Comparison of ENCODE assay signal across 1 cellular context in the genomic region with DNA sequence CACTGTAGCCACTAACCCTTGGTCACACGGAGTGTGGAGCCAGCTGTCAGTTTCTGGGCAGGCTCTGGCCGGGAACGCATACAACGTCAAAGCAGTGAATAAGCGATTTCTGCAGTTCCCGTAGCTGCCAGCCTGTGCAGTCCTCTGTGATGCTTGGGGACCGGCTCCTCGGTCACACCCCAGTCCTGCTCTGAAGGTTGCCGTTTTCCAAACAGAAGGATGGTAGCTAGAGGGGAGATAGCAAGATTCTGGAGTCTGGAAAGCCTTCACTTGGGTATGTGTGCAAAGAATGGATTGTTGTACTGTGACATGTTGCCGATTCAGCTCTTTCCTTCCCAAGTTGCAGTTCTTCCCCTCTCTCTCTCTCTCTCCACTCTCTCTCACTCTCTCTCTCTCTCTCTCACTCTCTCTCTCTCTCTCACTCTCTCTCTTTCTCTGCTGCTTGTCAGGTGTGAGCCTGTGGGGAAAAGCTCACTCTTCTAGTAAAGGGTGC.
TF ChIP-seq lines count a peak whose summit lies in the region.

No MANE protein-coding gene starts in this region.

TF ChIP-seq in GM12878, 131 proteins besides CTCF, POLR2A, EP300 and RAD21 (continued from another document and continues in another):
- TF ChIP-seq SMC3 (IDR thresholded peaks at IDR 0.05; ENCODE audit: borderline replicate concordance, low read length): no peak
- TF ChIP-seq SP1 (IDR thresholded peaks at IDR 0.05; ENCODE audit: low read depth, low read length): no peak
- TF ChIP-seq, protein P1, sequence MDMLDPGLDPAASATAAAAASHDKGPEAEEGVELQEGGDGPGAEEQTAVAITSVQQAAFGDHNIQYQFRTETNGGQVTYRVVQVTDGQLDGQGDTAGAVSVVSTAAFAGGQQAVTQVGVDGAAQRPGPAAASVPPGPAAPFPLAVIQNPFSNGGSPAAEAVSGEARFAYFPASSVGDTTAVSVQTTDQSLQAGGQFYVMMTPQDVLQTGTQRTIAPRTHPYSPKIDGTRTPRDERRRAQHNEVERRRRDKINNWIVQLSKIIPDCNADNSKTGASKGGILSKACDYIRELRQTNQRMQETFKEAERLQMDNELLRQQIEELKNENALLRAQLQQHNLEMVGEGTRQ (IDR thresholded peaks at IDR 0.05; ENCODE audit: borderline replicate concordance, low read depth, low read length): no peak
- no peak for TF ChIP-seq HDAC2 (IDR thresholded peaks at IDR 0.05)
- no peak for TF ChIP-seq SREBF1 (IDR thresholded peaks at IDR 0.05; ENCODE audit: low read length)
- TF ChIP-seq, protein P2, sequence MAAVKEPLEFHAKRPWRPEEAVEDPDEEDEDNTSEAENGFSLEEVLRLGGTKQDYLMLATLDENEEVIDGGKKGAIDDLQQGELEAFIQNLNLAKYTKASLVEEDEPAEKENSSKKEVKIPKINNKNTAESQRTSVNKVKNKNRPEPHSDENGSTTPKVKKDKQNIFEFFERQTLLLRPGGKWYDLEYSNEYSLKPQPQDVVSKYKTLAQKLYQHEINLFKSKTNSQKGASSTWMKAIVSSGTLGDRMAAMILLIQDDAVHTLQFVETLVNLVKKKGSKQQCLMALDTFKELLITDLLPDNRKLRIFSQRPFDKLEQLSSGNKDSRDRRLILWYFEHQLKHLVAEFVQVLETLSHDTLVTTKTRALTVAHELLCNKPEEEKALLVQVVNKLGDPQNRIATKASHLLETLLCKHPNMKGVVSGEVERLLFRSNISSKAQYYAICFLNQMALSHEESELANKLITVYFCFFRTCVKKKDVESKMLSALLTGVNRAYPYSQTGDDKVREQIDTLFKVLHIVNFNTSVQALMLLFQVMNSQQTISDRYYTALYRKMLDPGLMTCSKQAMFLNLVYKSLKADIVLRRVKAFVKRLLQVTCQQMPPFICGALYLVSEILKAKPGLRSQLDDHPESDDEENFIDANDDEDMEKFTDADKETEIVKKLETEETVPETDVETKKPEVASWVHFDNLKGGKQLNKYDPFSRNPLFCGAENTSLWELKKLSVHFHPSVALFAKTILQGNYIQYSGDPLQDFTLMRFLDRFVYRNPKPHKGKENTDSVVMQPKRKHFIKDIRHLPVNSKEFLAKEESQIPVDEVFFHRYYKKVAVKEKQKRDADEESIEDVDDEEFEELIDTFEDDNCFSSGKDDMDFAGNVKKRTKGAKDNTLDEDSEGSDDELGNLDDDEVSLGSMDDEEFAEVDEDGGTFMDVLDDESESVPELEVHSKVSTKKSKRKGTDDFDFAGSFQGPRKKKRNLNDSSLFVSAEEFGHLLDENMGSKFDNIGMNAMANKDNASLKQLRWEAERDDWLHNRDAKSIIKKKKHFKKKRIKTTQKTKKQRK (IDR thresholded peaks at IDR 0.05; ENCODE audit: low read depth, low read length): no peak
- 0 out of 2 replicates have a peak, but pooled peaks have one; percentile 19 for TF ChIP-seq SPI1 (IDR thresholded peaks at IDR 0.05; ENCODE audit: borderline replicate concordance, insufficient read depth, low read depth, low read length)
- TF ChIP-seq BMI1 (IDR thresholded peaks at IDR 0.05; ENCODE audit: borderline replicate concordance): no peak
- TF ChIP-seq HDAC6 (IDR thresholded peaks at IDR 0.05; ENCODE audit: unreplicated experiment): no peak
- peak; percentile 48; the same call in 1 of the 2 replicates for TF ChIP-seq ZBED1 (IDR thresholded peaks at IDR 0.05; ENCODE audit: borderline replicate concordance)
- TF ChIP-seq BCL11A (IDR thresholded peaks at IDR 0.05; ENCODE audit: low read depth, low read length): no peak
- no peak for TF ChIP-seq ASH2L (IDR thresholded peaks at IDR 0.05; ENCODE audit: borderline replicate concordance, low read depth)
- TF ChIP-seq RCOR1 (conservative IDR thresholded peaks at IDR 0.05; ENCODE audit: low read depth, low read length): no peak
- TF ChIP-seq, protein P3, sequence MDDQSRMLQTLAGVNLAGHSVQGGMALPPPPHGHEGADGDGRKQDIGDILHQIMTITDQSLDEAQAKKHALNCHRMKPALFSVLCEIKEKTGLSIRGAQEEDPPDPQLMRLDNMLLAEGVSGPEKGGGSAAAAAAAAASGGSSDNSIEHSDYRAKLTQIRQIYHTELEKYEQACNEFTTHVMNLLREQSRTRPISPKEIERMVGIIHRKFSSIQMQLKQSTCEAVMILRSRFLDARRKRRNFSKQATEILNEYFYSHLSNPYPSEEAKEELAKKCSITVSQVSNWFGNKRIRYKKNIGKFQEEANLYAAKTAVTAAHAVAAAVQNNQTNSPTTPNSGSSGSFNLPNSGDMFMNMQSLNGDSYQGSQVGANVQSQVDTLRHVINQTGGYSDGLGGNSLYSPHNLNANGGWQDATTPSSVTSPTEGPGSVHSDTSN (IDR thresholded peaks at IDR 0.05; ENCODE audit: insufficient replicate concordance, low read depth, low read length): no peak
- no peak for TF ChIP-seq NR2C1 (IDR thresholded peaks at IDR 0.05)
- TF ChIP-seq ZZZ3 (IDR thresholded peaks at IDR 0.05; ENCODE audit: control insufficient read depth, insufficient read length, low read depth): peak; percentile 99
- no peak for TF ChIP-seq CEBPB (IDR thresholded peaks at IDR 0.05; ENCODE audit: borderline replicate concordance in 1 of 2, low read depth in 2 of 2, low read length in 2 of 2)
- TF ChIP-seq, protein P4, sequence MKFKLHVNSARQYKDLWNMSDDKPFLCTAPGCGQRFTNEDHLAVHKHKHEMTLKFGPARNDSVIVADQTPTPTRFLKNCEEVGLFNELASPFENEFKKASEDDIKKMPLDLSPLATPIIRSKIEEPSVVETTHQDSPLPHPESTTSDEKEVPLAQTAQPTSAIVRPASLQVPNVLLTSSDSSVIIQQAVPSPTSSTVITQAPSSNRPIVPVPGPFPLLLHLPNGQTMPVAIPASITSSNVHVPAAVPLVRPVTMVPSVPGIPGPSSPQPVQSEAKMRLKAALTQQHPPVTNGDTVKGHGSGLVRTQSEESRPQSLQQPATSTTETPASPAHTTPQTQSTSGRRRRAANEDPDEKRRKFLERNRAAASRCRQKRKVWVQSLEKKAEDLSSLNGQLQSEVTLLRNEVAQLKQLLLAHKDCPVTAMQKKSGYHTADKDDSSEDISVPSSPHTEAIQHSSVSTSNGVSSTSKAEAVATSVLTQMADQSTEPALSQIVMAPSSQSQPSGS (IDR thresholded peaks at IDR 0.05; ENCODE audit: low read length): no peak; the same call in 1 of the 2 replicates
- TF ChIP-seq HDGF (IDR thresholded peaks at IDR 0.05): no peak
- TF ChIP-seq BHLHE40 (IDR thresholded peaks at IDR 0.05; ENCODE audit: borderline replicate concordance in 1 of 2, low read depth in 2 of 2, low read length in 1 of 2): 0 out of 4 replicates have a peak, but pooled peaks of 1 of the 2 experiments have one; percentile 4
- no peak for TF ChIP-seq ESRRA (IDR thresholded peaks at IDR 0.05; ENCODE audit: low read length)
- TF ChIP-seq, protein P5, sequence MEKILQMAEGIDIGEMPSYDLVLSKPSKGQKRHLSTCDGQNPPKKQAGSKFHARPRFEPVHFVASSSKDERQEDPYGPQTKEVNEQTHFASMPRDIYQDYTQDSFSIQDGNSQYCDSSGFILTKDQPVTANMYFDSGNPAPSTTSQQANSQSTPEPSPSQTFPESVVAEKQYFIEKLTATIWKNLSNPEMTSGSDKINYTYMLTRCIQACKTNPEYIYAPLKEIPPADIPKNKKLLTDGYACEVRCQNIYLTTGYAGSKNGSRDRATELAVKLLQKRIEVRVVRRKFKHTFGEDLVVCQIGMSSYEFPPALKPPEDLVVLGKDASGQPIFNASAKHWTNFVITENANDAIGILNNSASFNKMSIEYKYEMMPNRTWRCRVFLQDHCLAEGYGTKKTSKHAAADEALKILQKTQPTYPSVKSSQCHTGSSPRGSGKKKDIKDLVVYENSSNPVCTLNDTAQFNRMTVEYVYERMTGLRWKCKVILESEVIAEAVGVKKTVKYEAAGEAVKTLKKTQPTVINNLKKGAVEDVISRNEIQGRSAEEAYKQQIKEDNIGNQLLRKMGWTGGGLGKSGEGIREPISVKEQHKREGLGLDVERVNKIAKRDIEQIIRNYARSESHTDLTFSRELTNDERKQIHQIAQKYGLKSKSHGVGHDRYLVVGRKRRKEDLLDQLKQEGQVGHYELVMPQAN (conservative IDR thresholded peaks at IDR 0.05): no peak
- TF ChIP-seq, protein P6, sequence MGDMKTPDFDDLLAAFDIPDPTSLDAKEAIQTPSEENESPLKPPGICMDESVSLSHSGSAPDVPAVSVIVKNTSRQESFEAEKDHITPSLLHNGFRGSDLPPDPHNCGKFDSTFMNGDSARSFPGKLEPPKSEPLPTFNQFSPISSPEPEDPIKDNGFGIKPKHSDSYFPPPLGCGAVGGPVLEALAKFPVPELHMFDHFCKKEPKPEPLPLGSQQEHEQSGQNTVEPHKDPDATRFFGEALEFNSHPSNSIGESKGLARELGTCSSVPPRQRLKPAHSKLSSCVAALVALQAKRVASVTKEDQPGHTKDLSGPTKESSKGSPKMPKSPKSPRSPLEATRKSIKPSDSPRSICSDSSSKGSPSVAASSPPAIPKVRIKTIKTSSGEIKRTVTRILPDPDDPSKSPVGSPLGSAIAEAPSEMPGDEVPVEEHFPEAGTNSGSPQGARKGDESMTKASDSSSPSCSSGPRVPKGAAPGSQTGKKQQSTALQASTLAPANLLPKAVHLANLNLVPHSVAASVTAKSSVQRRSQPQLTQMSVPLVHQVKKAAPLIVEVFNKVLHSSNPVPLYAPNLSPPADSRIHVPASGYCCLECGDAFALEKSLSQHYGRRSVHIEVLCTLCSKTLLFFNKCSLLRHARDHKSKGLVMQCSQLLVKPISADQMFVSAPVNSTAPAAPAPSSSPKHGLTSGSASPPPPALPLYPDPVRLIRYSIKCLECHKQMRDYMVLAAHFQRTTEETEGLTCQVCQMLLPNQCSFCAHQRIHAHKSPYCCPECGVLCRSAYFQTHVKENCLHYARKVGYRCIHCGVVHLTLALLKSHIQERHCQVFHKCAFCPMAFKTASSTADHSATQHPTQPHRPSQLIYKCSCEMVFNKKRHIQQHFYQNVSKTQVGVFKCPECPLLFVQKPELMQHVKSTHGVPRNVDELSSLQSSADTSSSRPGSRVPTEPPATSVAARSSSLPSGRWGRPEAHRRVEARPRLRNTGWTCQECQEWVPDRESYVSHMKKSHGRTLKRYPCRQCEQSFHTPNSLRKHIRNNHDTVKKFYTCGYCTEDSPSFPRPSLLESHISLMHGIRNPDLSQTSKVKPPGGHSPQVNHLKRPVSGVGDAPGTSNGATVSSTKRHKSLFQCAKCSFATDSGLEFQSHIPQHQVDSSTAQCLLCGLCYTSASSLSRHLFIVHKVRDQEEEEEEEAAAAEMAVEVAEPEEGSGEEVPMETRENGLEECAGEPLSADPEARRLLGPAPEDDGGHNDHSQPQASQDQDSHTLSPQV (IDR thresholded peaks at IDR 0.05): no peak
- 0 out of 3 replicates have a peak, but pooled peaks of 1 of the 2 experiments have one; percentile 17 for TF ChIP-seq EGR1 (IDR thresholded peaks at IDR 0.05; ENCODE audit: borderline replicate concordance in 1 of 2, low read depth in 2 of 2, low read length in 2 of 2)
- no peak for TF ChIP-seq ZNF207 (IDR thresholded peaks at IDR 0.05; ENCODE audit: borderline replicate concordance)
- TF ChIP-seq ZSCAN29 (IDR thresholded peaks at IDR 0.05): no peak
- TF ChIP-seq, protein P7, sequence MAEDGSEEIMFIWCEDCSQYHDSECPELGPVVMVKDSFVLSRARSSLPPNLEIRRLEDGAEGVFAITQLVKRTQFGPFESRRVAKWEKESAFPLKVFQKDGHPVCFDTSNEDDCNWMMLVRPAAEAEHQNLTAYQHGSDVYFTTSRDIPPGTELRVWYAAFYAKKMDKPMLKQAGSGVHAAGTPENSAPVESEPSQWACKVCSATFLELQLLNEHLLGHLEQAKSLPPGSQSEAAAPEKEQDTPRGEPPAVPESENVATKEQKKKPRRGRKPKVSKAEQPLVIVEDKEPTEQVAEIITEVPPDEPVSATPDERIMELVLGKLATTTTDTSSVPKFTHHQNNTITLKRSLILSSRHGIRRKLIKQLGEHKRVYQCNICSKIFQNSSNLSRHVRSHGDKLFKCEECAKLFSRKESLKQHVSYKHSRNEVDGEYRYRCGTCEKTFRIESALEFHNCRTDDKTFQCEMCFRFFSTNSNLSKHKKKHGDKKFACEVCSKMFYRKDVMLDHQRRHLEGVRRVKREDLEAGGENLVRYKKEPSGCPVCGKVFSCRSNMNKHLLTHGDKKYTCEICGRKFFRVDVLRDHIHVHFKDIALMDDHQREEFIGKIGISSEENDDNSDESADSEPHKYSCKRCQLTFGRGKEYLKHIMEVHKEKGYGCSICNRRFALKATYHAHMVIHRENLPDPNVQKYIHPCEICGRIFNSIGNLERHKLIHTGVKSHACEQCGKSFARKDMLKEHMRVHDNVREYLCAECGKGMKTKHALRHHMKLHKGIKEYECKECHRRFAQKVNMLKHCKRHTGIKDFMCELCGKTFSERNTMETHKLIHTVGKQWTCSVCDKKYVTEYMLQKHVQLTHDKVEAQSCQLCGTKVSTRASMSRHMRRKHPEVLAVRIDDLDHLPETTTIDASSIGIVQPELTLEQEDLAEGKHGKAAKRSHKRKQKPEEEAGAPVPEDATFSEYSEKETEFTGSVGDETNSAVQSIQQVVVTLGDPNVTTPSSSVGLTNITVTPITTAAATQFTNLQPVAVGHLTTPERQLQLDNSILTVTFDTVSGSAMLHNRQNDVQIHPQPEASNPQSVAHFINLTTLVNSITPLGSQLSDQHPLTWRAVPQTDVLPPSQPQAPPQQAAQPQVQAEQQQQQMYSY (CRISPR knock-in tag; IDR thresholded peaks at IDR 0.05): no peak
- TF ChIP-seq JUND (IDR thresholded peaks at IDR 0.05; ENCODE audit: low read depth, low read length): no peak
- no peak for TF ChIP-seq FOS (IDR thresholded peaks at IDR 0.05; ENCODE audit: borderline replicate concordance, extremely low read depth, insufficient read length)
- no peak for TF ChIP-seq NFYA (IDR thresholded peaks at IDR 0.05; ENCODE audit: borderline replicate concordance, low read depth, low read length)
- TF ChIP-seq MTA2 (IDR thresholded peaks at IDR 0.05; ENCODE audit: low read depth): 0 out of 2 replicates have a peak, but pooled peaks have one; percentile 50
- TF ChIP-seq CREM (IDR thresholded peaks at IDR 0.05; ENCODE audit: low read depth): peak; percentile 48; the same call in 1 of the 2 replicates
- TF ChIP-seq, protein P8, sequence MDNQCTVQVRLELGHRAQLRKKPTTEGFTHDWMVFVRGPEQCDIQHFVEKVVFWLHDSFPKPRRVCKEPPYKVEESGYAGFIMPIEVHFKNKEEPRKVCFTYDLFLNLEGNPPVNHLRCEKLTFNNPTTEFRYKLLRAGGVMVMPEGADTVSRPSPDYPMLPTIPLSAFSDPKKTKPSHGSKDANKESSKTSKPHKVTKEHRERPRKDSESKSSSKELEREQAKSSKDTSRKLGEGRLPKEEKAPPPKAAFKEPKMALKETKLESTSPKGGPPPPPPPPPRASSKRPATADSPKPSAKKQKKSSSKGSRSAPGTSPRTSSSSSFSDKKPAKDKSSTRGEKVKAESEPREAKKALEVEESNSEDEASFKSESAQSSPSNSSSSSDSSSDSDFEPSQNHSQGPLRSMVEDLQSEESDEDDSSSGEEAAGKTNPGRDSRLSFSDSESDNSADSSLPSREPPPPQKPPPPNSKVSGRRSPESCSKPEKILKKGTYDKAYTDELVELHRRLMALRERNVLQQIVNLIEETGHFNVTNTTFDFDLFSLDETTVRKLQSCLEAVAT (IDR thresholded peaks at IDR 0.05): peak; percentile 63
- peak; percentile 74 for TF ChIP-seq IKZF1 (conservative IDR thresholded peaks at IDR 0.05)
- TF ChIP-seq FOXM1 (IDR thresholded peaks at IDR 0.05; ENCODE audit: low read depth, low read length): peak; percentile 44; the same call in 1 of the 2 replicates
- TF ChIP-seq, protein P9, sequence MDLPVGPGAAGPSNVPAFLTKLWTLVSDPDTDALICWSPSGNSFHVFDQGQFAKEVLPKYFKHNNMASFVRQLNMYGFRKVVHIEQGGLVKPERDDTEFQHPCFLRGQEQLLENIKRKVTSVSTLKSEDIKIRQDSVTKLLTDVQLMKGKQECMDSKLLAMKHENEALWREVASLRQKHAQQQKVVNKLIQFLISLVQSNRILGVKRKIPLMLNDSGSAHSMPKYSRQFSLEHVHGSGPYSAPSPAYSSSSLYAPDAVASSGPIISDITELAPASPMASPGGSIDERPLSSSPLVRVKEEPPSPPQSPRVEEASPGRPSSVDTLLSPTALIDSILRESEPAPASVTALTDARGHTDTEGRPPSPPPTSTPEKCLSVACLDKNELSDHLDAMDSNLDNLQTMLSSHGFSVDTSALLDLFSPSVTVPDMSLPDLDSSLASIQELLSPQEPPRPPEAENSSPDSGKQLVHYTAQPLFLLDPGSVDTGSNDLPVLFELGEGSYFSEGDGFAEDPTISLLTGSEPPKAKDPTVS (IDR thresholded peaks at IDR 0.05; ENCODE audit: low read depth, low read length): no peak
